25 cellular contexts compared by ENCODE assay signal in the genomic region with DNA sequence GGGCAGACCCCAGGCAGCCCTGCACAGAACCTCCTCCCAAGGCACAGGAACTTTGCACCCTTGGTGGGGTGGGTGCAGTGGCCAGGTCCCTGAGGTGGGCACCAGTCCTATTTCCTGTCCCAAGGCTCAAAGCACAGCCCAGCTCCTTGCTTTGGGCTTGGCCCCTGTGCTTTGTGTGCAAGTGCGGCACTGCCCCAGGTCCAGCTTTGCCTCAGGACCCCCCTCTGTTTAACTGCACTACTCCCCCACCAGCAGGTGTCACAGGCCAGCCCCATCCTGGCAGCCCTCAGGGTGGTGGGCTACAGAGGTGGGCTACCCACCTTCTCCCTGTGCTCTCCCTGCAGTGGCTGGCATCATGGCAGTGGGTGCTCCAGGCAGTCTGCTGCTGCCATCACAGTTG.
"Had no signal": no experiment of that assay in that cellular context is flagged by ENCODE, and none has a peak within 500 bp of the region (broad histone marks: within the 10 kb centered on the region; RNA-seq: fewer than 3 reads in every experiment).

No MANE protein-coding gene starts in this region.

- DNase-seq: Kasumi-1, MM.1S, NCI-H1092 treated with DMSO at 0.1 percent for 48 hours, NCI-H1436, NCI-H187, NCI-H2029, NCI-H2081 treated with DMSO at 0.1 percent for 48 hours, NCI-H2171, NCI-H226, NCI-H446, NCI-H510A, NCI-H524 treated with DMSO at 0.1 percent for 48 hours, NCI-H69, NCI-H774, Right ventricle myocardium superior, RPMI8226, SIG-M5, SK-N-SH had no signal

- H3K9ac ChIP-seq: KMS-11, SK-N-SH had no signal

- H3K27me3 Mint-ChIP-seq: IgD-negative memory B cell had no signal

- H3K9me3 ChIP-seq: SJSA1, SK-N-SH had no signal

- H3K36me3 Mint-ChIP-seq: IgD-negative memory B cell had no signal

- ATAC-seq: K562 had no signal

- H3K4me1 Mint-ChIP-seq: IgD-negative memory B cell had no signal

- FAIRE-seq: HTR-8/SVneo, K562, RCC 7860 had no signal

- H3K27me3 ChIP-seq: SJSA1 had no signal

- H3K4me1 ChIP-seq: SJSA1 had no signal

- H3K27ac ChIP-seq: HL-60, KMS-11, SJSA1 had no signal

- H3K4me3 ChIP-seq: K562, SJSA1 had no signal

- H3K27ac Mint-ChIP-seq: IgD-negative memory B cell had no signal

- H3K4me2 ChIP-seq: KMS-11, SK-N-SH had no signal

- H3K36me3 ChIP-seq: SJSA1 had no signal
